In genomic region chr5:172789687-172790495, GRCh38 we compare ENCODE assay signal across 1 cellular context.
A peak's percentile ranks its signal among the peaks of the same experiment; 100 is the strongest.
TF ChIP-seq lines count a peak whose summit lies in the region.

No MANE protein-coding gene starts in this region.

TF ChIP-seq in K562, 482 proteins besides CTCF, POLR2A, EP300 and RAD21 (continued from another document and continues in another):
- TF ChIP-seq ZNF318 (IDR thresholded peaks at IDR 0.05; ENCODE audit: borderline replicate concordance in 1 of 2, low read depth in 1 of 2) = no peak
- no peak for TF ChIP-seq MITF (IDR thresholded peaks at IDR 0.05)
- no peak for TF ChIP-seq ZBTB11 (CRISPR knock-in tag; IDR thresholded peaks at IDR 0.05)
- no peak for TF ChIP-seq SMAD1 (IDR thresholded peaks at IDR 0.05; ENCODE audit: low read depth, low read length, partially characterized antibody)
- no peak for TF ChIP-seq TFAP4 (CRISPR knock-in tag; IDR thresholded peaks at IDR 0.05; ENCODE audit: borderline replicate concordance)
- TF ChIP-seq TCF7 (IDR thresholded peaks at IDR 0.05; ENCODE audit: borderline replicate concordance) = no peak
- no peak for TF ChIP-seq ZNF146 (CRISPR knock-in tag; IDR thresholded peaks at IDR 0.05; ENCODE audit: unreplicated experiment)
- no peak for TF ChIP-seq CSDE1 (IDR thresholded peaks at IDR 0.05)
- no peak for TF ChIP-seq HES1 (IDR thresholded peaks at IDR 0.05; ENCODE audit: low read depth)
- no peak for TF ChIP-seq DDX20 (tag; IDR thresholded peaks at IDR 0.05; ENCODE audit: low read depth)
- TF ChIP-seq CCNT2 (IDR thresholded peaks at IDR 0.05; ENCODE audit: borderline replicate concordance, extremely low read depth, insufficient read length, low read depth, low read length) = no peak
- no peak for TF ChIP-seq ZFP30 (CRISPR knock-in tag; IDR thresholded peaks at IDR 0.05; ENCODE audit: borderline replicate concordance)
- no peak for TF ChIP-seq HMGXB4 (CRISPR knock-in tag; IDR thresholded peaks at IDR 0.05)
- no peak for TF ChIP-seq NFIX (CRISPR knock-in tag; IDR thresholded peaks at IDR 0.05; ENCODE audit: low read depth)
- TF ChIP-seq TRIM24 (IDR thresholded peaks at IDR 0.05) = no peak
- TF ChIP-seq NFXL1 (CRISPR knock-in tag; IDR thresholded peaks at IDR 0.05) = no peak
- no peak for TF ChIP-seq THRB (CRISPR knock-in tag; conservative IDR thresholded peaks at IDR 0.05)
- no peak for TF ChIP-seq THAP7 (CRISPR knock-in tag; IDR thresholded peaks at IDR 0.05)
- peak; percentile 98 for TF ChIP-seq TFE3 (CRISPR knock-in tag; IDR thresholded peaks at IDR 0.05)
- TF ChIP-seq OTX1 (CRISPR knock-in tag; IDR thresholded peaks at IDR 0.05) = no peak
- TF ChIP-seq MBD2 (IDR thresholded peaks at IDR 0.05; ENCODE audit: borderline replicate concordance, low read depth) = no peak
- no peak for TF ChIP-seq DMBX1 (CRISPR knock-in tag; IDR thresholded peaks at IDR 0.05; ENCODE audit: borderline replicate concordance)
- no peak for TF ChIP-seq HMBOX1 (IDR thresholded peaks at IDR 0.05)
- no peak for TF ChIP-seq KLF13 (tag; IDR thresholded peaks at IDR 0.05; ENCODE audit: borderline replicate concordance, low read depth)
- no peak for TF ChIP-seq TAF15 (IDR thresholded peaks at IDR 0.05; ENCODE audit: low read depth, low read length)
- no peak for TF ChIP-seq MAFK (IDR thresholded peaks at IDR 0.05; ENCODE audit: low read length)
- TF ChIP-seq SAP30 (IDR thresholded peaks at IDR 0.05; ENCODE audit: borderline replicate concordance, insufficient read depth, low read depth, low read length, poor library complexity, severe bottlenecking) = no peak
- no peak for TF ChIP-seq PRMT5 (CRISPR knock-in tag; IDR thresholded peaks at IDR 0.05)
- TF ChIP-seq ID3 (CRISPR knock-in tag; IDR thresholded peaks at IDR 0.05) = no peak
- TF ChIP-seq ID3 (tag; IDR thresholded peaks at IDR 0.05) = 0 out of 2 replicates have a peak, but pooled peaks have one; percentile 28
- no peak for TF ChIP-seq SRSF3 (IDR thresholded peaks at IDR 0.05; ENCODE audit: insufficient read depth, low read length)
